In the genomic region with DNA sequence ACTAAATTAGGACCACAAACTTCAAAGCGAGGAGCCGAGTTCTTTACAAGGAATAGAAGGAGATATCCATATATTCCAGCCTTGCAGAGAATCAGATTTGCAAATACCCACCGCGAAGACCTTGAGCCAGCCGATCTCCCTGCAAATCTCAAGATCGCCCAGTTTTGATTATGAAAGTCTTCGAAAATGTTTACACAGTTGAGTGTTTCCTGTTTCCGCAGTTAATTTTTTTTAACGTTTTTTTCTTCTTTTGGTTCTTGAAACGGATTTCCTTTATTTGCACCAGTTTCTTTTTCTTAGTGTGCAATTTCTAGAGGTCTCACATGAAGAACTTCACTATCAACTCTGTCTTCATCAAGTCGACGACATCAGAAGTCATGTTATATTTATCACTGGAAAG, we compare ENCODE assay signal across 13 cellular contexts. TPM values are rescaled to one million over a fixed set of nuclear protein-coding genes. Genes with fewer than 3 reads are reported as not detected.
A peak's percentile ranks its signal among the peaks of the same experiment; 100 is the strongest.
DNase-seq lines count a peak whose midpoint lies in the region; ATAC-seq and TF ChIP-seq lines count a peak whose summit lies in the region.
"Had no signal": no experiment of that assay in that cellular context is flagged by ENCODE, and none has a peak within 500 bp of the region (broad histone marks: within the 10 kb centered on the region; RNA-seq: fewer than 3 reads in every experiment).

No MANE protein-coding gene starts in this region.

- DNase-seq in stimulated activated naive CD8-positive, alpha-beta T cell treated with anti-CD3 and anti-CD28 coated beads, Interleukin-15, Interleukin-2, amounts not matched to agents 100 U/mL and 50 U/mL, for 24 hours = no peak
- DNase-seq in T-helper 17 cell (no peak), immature natural killer cell (peak; percentile 59 to 70 (median 62)), upper lobe of right lung (no peak), sciatic nerve (ENCODE audit: low spot score) (no peak), glomerular visceral epithelial cell (ENCODE audit: extremely low spot score) (no peak), glutamatergic neuron (no peak)
- DNase-seq: activated CD4-positive, alpha-beta T cell treated with anti-CD3 and anti-CD28 coated beads, Interleukin-2, amount 50 U/mL, for 48 hours; NCI-H2107; nucleus accumbens had no signal

- peak overlapping the region; percentile 58 for H3K4me3 Mint-ChIP-seq in stimulated activated naive CD8-positive, alpha-beta T cell treated with anti-CD3 and anti-CD28 coated beads, Interleukin-15, Interleukin-2, amounts not matched to agents 100 ng/mL and 50 ng/mL, for 24 hours
- H3K4me3 Mint-ChIP-seq in T-helper 17 cell (peak overlapping the region; percentile 73), immature natural killer cell (peak overlapping the region; percentile 73 to 89 (median 84)), glutamatergic neuron (ENCODE audit: unreplicated experiment) (no peak overlapping the region)

- peaks cover 9% of the 10 kb centered on the region for H3K4me1 ChIP-seq in upper lobe of right lung

- H3K4me1 Mint-ChIP-seq in stimulated activated naive CD8-positive, alpha-beta T cell treated with anti-CD3 and anti-CD28 coated beads, Interleukin-15, Interleukin-2, amounts not matched to agents 100 ng/mL and 50 ng/mL, for 24 hours (ENCODE audit: low read depth) = peaks cover 35% of the 10 kb centered on the region
- peaks cover 15% of the 10 kb centered on the region for H3K4me1 Mint-ChIP-seq in T-helper 17 cell
- H3K4me1 Mint-ChIP-seq in immature natural killer cell = peaks cover 34 to 44% of the 10 kb centered on the region in 2 donors
- peaks cover 1% of the 10 kb centered on the region for H3K4me1 Mint-ChIP-seq in glutamatergic neuron (ENCODE audit: low read depth, unreplicated experiment)

- H3K27me3 ChIP-seq in upper lobe of right lung = peaks cover 45% of the 10 kb centered on the region

- TF ChIP-seq CTCF in upper lobe of right lung (IDR thresholded peaks at IDR 0.05) (no peak), glutamatergic neuron (IDR thresholded peaks at IDR 0.05; ENCODE audit: partially characterized antibody, unreplicated experiment) (no peak)

- H3K9me3 Mint-ChIP-seq in stimulated activated naive CD8-positive, alpha-beta T cell treated with anti-CD3 and anti-CD28 coated beads, Interleukin-15, Interleukin-2, amounts not matched to agents 100 ng/mL and 50 ng/mL, for 24 hours = peaks cover 4% of the 10 kb centered on the region
- H3K9me3 Mint-ChIP-seq in immature natural killer cell = peaks cover 0 to 2% (median 0%) of the 10 kb centered on the region in 6 donors
- H3K9me3 Mint-ChIP-seq in glutamatergic neuron (ENCODE audit: unreplicated experiment) = peaks cover 5% of the 10 kb centered on the region

- H3K9me3 ChIP-seq in T-helper 17 cell (ENCODE audit: control insufficient read depth, low read length, poor library complexity, severe bottlenecking) (no peaks in the 10 kb centered on the region), upper lobe of right lung (no peaks in the 10 kb centered on the region)

- H3K36me3 Mint-ChIP-seq in stimulated activated naive CD8-positive, alpha-beta T cell treated with anti-CD3 and anti-CD28 coated beads, Interleukin-15, Interleukin-2, amounts not matched to agents 100 ng/mL and 50 ng/mL, for 24 hours (ENCODE audit: low read depth) = peaks cover 30% of the 10 kb centered on the region
- H3K36me3 Mint-ChIP-seq in T-helper 17 cell (ENCODE audit: low read depth) = no peaks in the 10 kb centered on the region
- H3K36me3 Mint-ChIP-seq in immature natural killer cell = peaks cover 9 to 13% (median 9%) of the 10 kb centered on the region in 3 donors
- peaks cover 10% of the 10 kb centered on the region for H3K36me3 Mint-ChIP-seq in glutamatergic neuron (ENCODE audit: unreplicated experiment)

- ATAC-seq in stimulated activated naive CD8-positive, alpha-beta T cell treated with anti-CD3 and anti-CD28 coated beads, Interleukin-15, Interleukin-2, amounts not matched to agents 100 U/mL and 50 U/mL, for 24 hours = no peak
- peak; percentile 21 for ATAC-seq in T-helper 17 cell
- ATAC-seq in upper lobe of right lung = no peak
- no peak for ATAC-seq in sciatic nerve
- ATAC-seq: left cardiac atrium had no signal

- H3K4me3 ChIP-seq in upper lobe of right lung = peak overlapping the region; percentile 2

- peak overlapping the region; percentile 1 for H3K27ac ChIP-seq in upper lobe of right lung

- peaks cover 24% of the 10 kb centered on the region for H3K36me3 ChIP-seq in upper lobe of right lung

- peaks cover 41% of the 10 kb centered on the region for H3K27me3 Mint-ChIP-seq in stimulated activated naive CD8-positive, alpha-beta T cell treated with anti-CD3 and anti-CD28 coated beads, Interleukin-15, Interleukin-2, amounts not matched to agents 100 ng/mL and 50 ng/mL, for 24 hours
- peaks cover 16% of the 10 kb centered on the region for H3K27me3 Mint-ChIP-seq in T-helper 17 cell
- H3K27me3 Mint-ChIP-seq in immature natural killer cell (ENCODE audit: low read depth in 3 of 3) = peaks cover 25 to 50% (median 25%) of the 10 kb centered on the region in 3 donors
- peaks cover 19% of the 10 kb centered on the region for H3K27me3 Mint-ChIP-seq in glutamatergic neuron (ENCODE audit: unreplicated experiment)

- intact Hi-C loops in upper lobe of right lung (cut with DNase I) (no loop called here), sciatic nerve (cut with DNase I) (no loop called here)

- peak overlapping the region; percentile 17 for H3K27ac Mint-ChIP-seq in stimulated activated naive CD8-positive, alpha-beta T cell treated with anti-CD3 and anti-CD28 coated beads, Interleukin-15, Interleukin-2, amounts not matched to agents 100 ng/mL and 50 ng/mL, for 24 hours
- H3K27ac Mint-ChIP-seq in T-helper 17 cell = peak overlapping the region; percentile 93
- H3K27ac Mint-ChIP-seq in immature natural killer cell = peak overlapping the region; percentile 85 to 94 (median 86)
- H3K27ac Mint-ChIP-seq in glutamatergic neuron (ENCODE audit: unreplicated experiment) = no peak overlapping the region

RNA-seq across cellular contexts. Expression of gene SPAG6, which starts 12.1 kb away (rescaled TPM):
- total RNA-seq in T-helper 17 cell (not detected), upper lobe of right lung (not detected), sciatic nerve (0.31 TPM), glutamatergic neuron (ENCODE audit: unreplicated experiment) (not detected)
- not detected for polyA plus RNA-seq in immature natural killer cell
- total RNA-seq: astrocyte, left cardiac atrium had no signal

RNA-seq across cellular contexts. Expression of gene BMI1, which starts 12.3 kb away (rescaled TPM):
- total RNA-seq in T-helper 17 cell (10 to 100 TPM; 53.5 to 72.4 TPM), upper lobe of right lung (50.9 TPM), sciatic nerve (62.7 TPM), glutamatergic neuron (ENCODE audit: unreplicated experiment) (23.3 TPM)
- polyA plus RNA-seq in immature natural killer cell = 10 to 100 TPM; 23.4 to 52.9 (median 29.6) TPM

RNA-seq across cellular contexts. Expression of gene COMMD3, which starts 17.0 kb away (rescaled TPM):
- total RNA-seq in T-helper 17 cell (10 to 100 TPM; 35.0 to 37.3 TPM), upper lobe of right lung (44.8 TPM), sciatic nerve (53.3 TPM), glutamatergic neuron (ENCODE audit: unreplicated experiment) (31.7 TPM)
- polyA plus RNA-seq in immature natural killer cell = 100 to 1,000 TPM in 1 of 3 donors, 10 to 100 TPM in 2; 80.5 to 112 (median 82.6) TPM

Comparison
In these comparisons a context has a peak if more than half of its experiments do, and no peak if none do; other contexts are left out.
1. DNase-seq: peak in immature natural killer cell (3 of 3); none in stimulated activated naive CD8-positive, alpha-beta T cell treated with anti-CD3 and anti-CD28 coated beads, Interleukin-15, Interleukin-2, amounts not matched to agents 100 U/mL and 50 U/mL, for 24 hours (single experiment), T-helper 17 cell (0 of 3), upper lobe of right lung (single experiment), sciatic nerve (single experiment), glomerular visceral epithelial cell (single experiment) and glutamatergic neuron (single experiment).